8 cellular contexts compared by ENCODE assay signal in genomic region chr20:25238319-25239037, GRCh38. TPM values are rescaled to one million over a fixed set of nuclear protein-coding genes. Genes with fewer than 3 reads are reported as not detected.
DNase-seq lines count a peak whose midpoint lies in the region; ATAC-seq and TF ChIP-seq lines count a peak whose summit lies in the region.

No MANE protein-coding gene starts in this region.

- H3K27ac ChIP-seq in HEK293 (ENCODE audit: extremely low read depth, low read depth, low read length) (peak overlapping the region; percentile 27; the same call in 1 of the 2 replicates), ascending aorta (peak overlapping the region; percentile 71 to 97), layer of hippocampus (ENCODE audit: low read depth, low read length) (peak overlapping the region; percentile 39)

- CTCF ChIA-PET in HEK293 (lab: Yijun Ruan, JAX): no interaction called here

- ATAC-seq in HG03159 (IDR thresholded peaks at IDR 0.05; ENCODE audit: unreplicated experiment) (no peak), HG03039 (IDR thresholded peaks at IDR 0.05; ENCODE audit: unreplicated experiment) (no peak), HG02759 (IDR thresholded peaks at IDR 0.05; ENCODE audit: unreplicated experiment) (no peak)

- H3K27me3 ChIP-seq in ascending aorta (no peaks in the 10 kb centered on the region), layer of hippocampus (ENCODE audit: control insufficient read depth, insufficient read depth, low read length) (no peaks in the 10 kb centered on the region)

- TF ChIP-seq CTCF in HEK293 (tag by site-specific recombination; IDR thresholded peaks at IDR 0.05) (no peak), ascending aorta (IDR thresholded peaks at IDR 0.05) (no peak)

- POLR2A ChIA-PET in HEK293 (lab: Yijun Ruan, JAX): interaction anchor here (1.3 to 4.1 kb wide), 2 partner anchors 9 to 10 kb away, joined by 4 to 17 read pairs; partner anchors contain the start of gene PYGB

- H3K9me3 ChIP-seq in HEK293 (ENCODE audit: control insufficient read depth, insufficient read depth, low read depth, low read length) (no peaks in the 10 kb centered on the region), ascending aorta (no peaks in the 10 kb centered on the region)

- H3K4me1 ChIP-seq in HEK293 (ENCODE audit: control insufficient read depth, insufficient read depth, low read length): peaks cover 6% of the 10 kb centered on the region
- peaks cover 21 to 42% of the 10 kb centered on the region in 2 donors for H3K4me1 ChIP-seq in ascending aorta

- H3K36me3 ChIP-seq in HEK293 (ENCODE audit: control insufficient read depth in 2 of 2, insufficient read depth in 1 of 2, low read length in 2 of 2) (no peaks in the 10 kb centered on the region), ascending aorta (no peaks in the 10 kb centered on the region)

- DNase-seq in A172 (ENCODE audit: low spot score) (peak; percentile 34), ascending aorta (ENCODE audit: low spot score in 2 of 2) (no peak), activated gamma-delta T cell (lab: John Stamatoyannopoulos, UW) (no peak)

- H3K4me3 ChIP-seq in HEK293 (ENCODE audit: low read depth, low read length) (no peak overlapping the region), ascending aorta (no peak overlapping the region)

- intact Hi-C loops in ascending aorta (cut with DNase I): loop anchor here (1.0 to 10.0 kb wide), 2 partner anchors 9 to 1874 kb away; partner anchors contain the start of gene GZF1

TF ChIP-seq in HEK293, 187 proteins besides CTCF, POLR2A, EP300 and RAD21:
- TF ChIP-seq ZNF366 (tag by site-specific recombination; conservative IDR thresholded peaks at IDR 0.05) (no peak), ZNF692 (tag by site-specific recombination; IDR thresholded peaks at IDR 0.05) (no peak), ZNF266 (tag by site-specific recombination; IDR thresholded peaks at IDR 0.05; ENCODE audit: low read depth) (no peak), ZNF398 (tag by site-specific recombination; IDR thresholded peaks at IDR 0.05) (0 out of 2 replicates have a peak, but pooled peaks have one; percentile 10)
TF ChIP-seq in HEK293: peak in this region for 1.

RNA-seq across cellular contexts. Expression of gene PYGB, which starts 9.4 kb away (rescaled TPM):
- 91.8 and 118 TPM in 2 replicates for total RNA-seq in A172 (2014; rRNA removed; shearing (Covaris generic))
- 125 TPM for total RNA-seq in ascending aorta

RNA-seq across cellular contexts. Expression of gene ENTPD6, which starts 43.0 kb away (rescaled TPM):
- 62.4 and 69.7 TPM in 2 replicates for total RNA-seq in A172 (2014; rRNA removed; shearing (Covaris generic))
- 66.5 TPM for total RNA-seq in ascending aorta

Comparison
In these comparisons a context has a peak if more than half of its experiments do, and no peak if none do; other contexts are left out.
1. H3K27ac ChIP-seq: peak in every context shown above with its lines; median percentile 84 in ascending aorta; 39 in layer of hippocampus; 27 in HEK293.